ENCODE assay signal across 27 cellular contexts in genomic region chrX:72107841-72108590, GRCh38. TPM values are rescaled to one million over a fixed set of nuclear protein-coding genes. Genes with fewer than 3 reads are reported as not detected.
DNase-seq lines count a peak whose midpoint lies in the region; ATAC-seq and TF ChIP-seq lines count a peak whose summit lies in the region.
"Had no signal": no experiment of that assay in that cellular context is flagged by ENCODE, and none has a peak within 500 bp of the region (broad histone marks: within the 10 kb centered on the region; RNA-seq: fewer than 3 reads in every experiment).

No MANE protein-coding gene starts in this region.

- no peak for TF ChIP-seq CTCF in Peyer's patch (IDR thresholded peaks at IDR 0.05)

- no peak overlapping the region for H3K4me3 Mint-ChIP-seq in activated naive CD8-positive, alpha-beta T cell
- no peak overlapping the region for H3K4me3 Mint-ChIP-seq in activated naive CD8-positive, alpha-beta T cell treated with anti-CD3 and anti-CD28 coated beads for 36 hours
- H3K4me3 Mint-ChIP-seq in T-helper 17 cell = peak overlapping the region; percentile 22
- peak overlapping the region in 2 of 5 donors; percentile 46 to 47 for H3K4me3 Mint-ChIP-seq in immature natural killer cell
- H3K4me3 Mint-ChIP-seq: activated T-cell treated with anti-CD3 and anti-CD28 coated beads, Interleukin-2, amount 50 U/mL, for 24 hours; nephron; type B pancreatic cell had no signal

- H3K4me3 ChIP-seq in Peyer's patch (no peak overlapping the region), H7 (ENCODE audit: insufficient read depth, low read depth, low read length) (no peak overlapping the region)
- H3K4me3 ChIP-seq: BLaER1, breast epithelium, left ventricle myocardium inferior, right lobe of liver had no signal

- H3K4me1 Mint-ChIP-seq in activated naive CD8-positive, alpha-beta T cell (ENCODE audit: low read depth) = peaks cover 16% of the 10 kb centered on the region
- peaks cover 2% of the 10 kb centered on the region for H3K4me1 Mint-ChIP-seq in activated naive CD8-positive, alpha-beta T cell treated with anti-CD3 and anti-CD28 coated beads for 36 hours
- H3K4me1 Mint-ChIP-seq in T-helper 17 cell (peaks cover 34% of the 10 kb centered on the region), immature natural killer cell (peaks cover 58 to 69% of the 10 kb centered on the region in 2 donors)
- H3K4me1 Mint-ChIP-seq: nephron had no signal

- H3K4me1 ChIP-seq in Peyer's patch = no peaks in the 10 kb centered on the region
- H3K4me1 ChIP-seq: BLaER1, breast epithelium, left ventricle myocardium inferior had no signal

- H3K36me3 Mint-ChIP-seq in activated naive CD8-positive, alpha-beta T cell = no peaks in the 10 kb centered on the region
- H3K36me3 Mint-ChIP-seq in activated naive CD8-positive, alpha-beta T cell treated with anti-CD3 and anti-CD28 coated beads for 36 hours = no peaks in the 10 kb centered on the region
- H3K36me3 Mint-ChIP-seq in T-helper 17 cell (ENCODE audit: low read depth) = peaks cover 6% of the 10 kb centered on the region
- H3K36me3 Mint-ChIP-seq in immature natural killer cell = peaks cover 0 to 9% (median 5%) of the 10 kb centered on the region in 3 donors

- no peak for DNase-seq in activated naive CD8-positive, alpha-beta T cell treated with anti-CD3 and anti-CD28 coated beads for 36 hours
- DNase-seq in T-helper 17 cell (no peak), immature natural killer cell (peak in 1 of 3 donors; percentile 20), A172 (ENCODE audit: low spot score) (no peak), Peyer's patch (no peak), H7 (no peak)
- DNase-seq in stimulated activated CD8-positive, alpha-beta memory T cell treated with anti-CD3 and anti-CD28 coated beads, Interleukin-4, amount 100 ng/mL, for 48 hours = no peak
- DNase-seq: activated CD4-positive, alpha-beta T cell treated with anti-CD3 and anti-CD28 coated beads for 1 hour; activated naive CD4-positive, alpha-beta T cell; activated T-cell treated with anti-CD3 and anti-CD28 coated beads, Interleukin-2, amount 50 U/mL, for 24 hours; amniotic stem cell; cortex of kidney; left ventricle myocardium inferior; NCI-H1417 treated with DMSO at 0.1 percent for 48 hours; NCI-H2081 treated with DMSO at 0.1 percent for 48 hours; NCI-H345; NCI-H774; posterior cingulate gyrus had no signal

- peaks cover 9% of the 10 kb centered on the region for H3K27me3 Mint-ChIP-seq in activated naive CD8-positive, alpha-beta T cell
- H3K27me3 Mint-ChIP-seq in activated naive CD8-positive, alpha-beta T cell treated with anti-CD3 and anti-CD28 coated beads for 36 hours = peaks cover 47% of the 10 kb centered on the region
- H3K27me3 Mint-ChIP-seq in T-helper 17 cell (no peaks in the 10 kb centered on the region), immature natural killer cell (ENCODE audit: low read depth in 3 of 3) (peaks cover 10 to 29% (median 14%) of the 10 kb centered on the region in 3 donors)

- H3K27ac ChIP-seq in Peyer's patch = no peak overlapping the region
- H3K27ac ChIP-seq: BLaER1, breast epithelium, left ventricle myocardium inferior, RWPE1 had no signal

- peak overlapping the region; percentile 24 for H3K27ac Mint-ChIP-seq in activated naive CD8-positive, alpha-beta T cell
- H3K27ac Mint-ChIP-seq in activated naive CD8-positive, alpha-beta T cell treated with anti-CD3 and anti-CD28 coated beads for 36 hours = no peak overlapping the region
- H3K27ac Mint-ChIP-seq in T-helper 17 cell = peak overlapping the region; percentile 93
- H3K27ac Mint-ChIP-seq in immature natural killer cell = peak overlapping the region; percentile 30 to 90 (median 75)
- H3K27ac Mint-ChIP-seq: activated T-cell treated with anti-CD3 and anti-CD28 coated beads, Interleukin-2, amount 50 U/mL, for 24 hours; type B pancreatic cell had no signal

- H3K27me3 ChIP-seq in Peyer's patch (no peaks in the 10 kb centered on the region), H7 (ENCODE audit: control insufficient read depth, insufficient read depth, low read length) (no peaks in the 10 kb centered on the region)
- H3K27me3 ChIP-seq: right lobe of liver had no signal

- TF ChIP-seq POLR2A in Peyer's patch (IDR thresholded peaks at IDR 0.05) = no peak

- no peaks in the 10 kb centered on the region for H3K9me3 ChIP-seq in T-helper 17 cell (ENCODE audit: control insufficient read depth, low read length, poor library complexity, severe bottlenecking)
- H3K9me3 ChIP-seq in Peyer's patch = no peaks in the 10 kb centered on the region
- H3K9me3 ChIP-seq: BLaER1, breast epithelium, left ventricle myocardium inferior, right lobe of liver, SK-N-SH had no signal

- ATAC-seq in T-helper 17 cell = no peak
- ATAC-seq: HepG2 had no signal

- no peaks in the 10 kb centered on the region for H3K9me3 Mint-ChIP-seq in activated naive CD8-positive, alpha-beta T cell (ENCODE audit: low read depth)
- H3K9me3 Mint-ChIP-seq in activated naive CD8-positive, alpha-beta T cell treated with anti-CD3 and anti-CD28 coated beads for 36 hours = no peaks in the 10 kb centered on the region
- H3K9me3 Mint-ChIP-seq in immature natural killer cell = no peaks in the 10 kb centered on the region
- H3K9me3 Mint-ChIP-seq: activated T-cell treated with anti-CD3 and anti-CD28 coated beads, Interleukin-2, amount 50 U/mL, for 24 hours had no signal

- H3K36me3 ChIP-seq in Peyer's patch (no peaks in the 10 kb centered on the region), H7 (replicated peaks; ENCODE audit: control insufficient read depth, insufficient read depth, low read length) (no peaks in the 10 kb centered on the region)
- H3K36me3 ChIP-seq: BLaER1, breast epithelium, left ventricle myocardium inferior, right lobe of liver had no signal

RNA-seq across cellular contexts. Expression of gene RTL5, which starts 23.7 kb away (rescaled TPM):
- under 1 TPM; 0.08 TPM for total RNA-seq in activated naive CD8-positive, alpha-beta T cell treated with anti-CD3 and anti-CD28 coated beads for 36 hours
- total RNA-seq in T-helper 17 cell (1 to 10 TPM; 2.6 to 2.7 TPM), Peyer's patch (1 to 10 TPM in 3 of 4 donors, under 1 TPM in 1; 0.18 to 1.7 (median 1.4) TPM)
- under 1 TPM; 0.10 to 0.19 (median 0.16) TPM for polyA plus RNA-seq in immature natural killer cell
- total RNA-seq in A172 (2014; rRNA removed; shearing (Covaris generic)) = 0.14 and 0.89 TPM in 2 replicates
- 1.3 and 1.5 TPM in 2 replicates for total RNA-seq in H7 (2014; rRNA removed; shearing (Covaris generic))
- total RNA-seq: HepG2 had no signal
- polyA plus RNA-seq: HepG2 had no signal
